1 cellular context compared by ENCODE assay signal in the genomic region with DNA sequence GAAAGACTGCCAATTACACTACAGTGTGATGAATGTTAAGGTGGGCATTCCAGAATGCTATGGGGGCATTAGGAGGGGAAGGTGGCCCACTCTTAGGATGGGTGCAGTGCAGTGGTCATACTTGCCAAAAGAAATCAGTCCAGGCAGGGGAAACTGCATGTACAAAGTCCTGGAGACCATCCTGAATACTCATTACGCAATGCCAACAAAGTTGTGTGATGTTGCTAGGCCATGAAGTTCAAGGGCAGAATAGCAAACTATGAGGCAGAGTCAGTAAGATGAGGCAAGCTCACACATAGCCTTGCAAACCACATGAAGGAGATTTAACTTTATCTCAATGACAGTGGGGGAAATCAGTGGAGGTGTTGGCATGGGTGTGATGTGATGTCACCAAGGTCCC.
TF ChIP-seq lines count a peak whose summit lies in the region.

No MANE protein-coding gene starts in this region.

TF ChIP-seq in HepG2, 621 proteins besides CTCF, POLR2A, EP300 and RAD21 (continued from another document and continues in another):
- TF ChIP-seq, protein P1, sequence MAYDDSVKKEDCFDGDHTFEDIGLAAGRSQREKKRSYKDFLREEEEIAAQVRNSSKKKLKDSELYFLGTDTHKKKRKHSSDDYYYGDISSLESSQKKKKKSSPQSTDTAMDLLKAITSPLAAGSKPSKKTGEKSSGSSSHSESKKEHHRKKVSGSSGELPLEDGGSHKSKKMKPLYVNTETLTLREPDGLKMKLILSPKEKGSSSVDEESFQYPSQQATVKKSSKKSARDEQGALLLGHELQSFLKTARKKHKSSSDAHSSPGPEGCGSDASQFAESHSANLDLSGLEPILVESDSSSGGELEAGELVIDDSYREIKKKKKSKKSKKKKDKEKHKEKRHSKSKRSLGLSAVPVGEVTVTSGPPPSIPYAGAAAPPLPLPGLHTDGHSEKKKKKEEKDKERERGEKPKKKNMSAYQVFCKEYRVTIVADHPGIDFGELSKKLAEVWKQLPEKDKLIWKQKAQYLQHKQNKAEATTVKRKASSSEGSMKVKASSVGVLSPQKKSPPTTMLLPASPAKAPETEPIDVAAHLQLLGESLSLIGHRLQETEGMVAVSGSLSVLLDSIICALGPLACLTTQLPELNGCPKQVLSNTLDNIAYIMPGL (CRISPR knock-in tag; IDR thresholded peaks at IDR 0.05; ENCODE audit: borderline replicate concordance in 1 of 2, low read depth in 1 of 2) = no peak
- TF ChIP-seq GFI1 (CRISPR knock-in tag; IDR thresholded peaks at IDR 0.05; ENCODE audit: borderline replicate concordance) = peak; percentile 81
- TF ChIP-seq ZNF724P (CRISPR knock-in tag; IDR thresholded peaks at IDR 0.05; ENCODE audit: borderline replicate concordance) = no peak
- TF ChIP-seq ZSCAN20 (CRISPR knock-in tag; IDR thresholded peaks at IDR 0.05; ENCODE audit: borderline replicate concordance) = no peak
- no peak for TF ChIP-seq NAIF1 (CRISPR knock-in tag; IDR thresholded peaks at IDR 0.05; ENCODE audit: borderline replicate concordance)
- no peak for TF ChIP-seq ZNF343 (CRISPR knock-in tag; IDR thresholded peaks at IDR 0.05)
- no peak for TF ChIP-seq ZNF329 (CRISPR knock-in tag; IDR thresholded peaks at IDR 0.05; ENCODE audit: low read depth)
- TF ChIP-seq ZFP37 (CRISPR knock-in tag; IDR thresholded peaks at IDR 0.05; ENCODE audit: borderline replicate concordance) = no peak
- TF ChIP-seq SMARCE1 (IDR thresholded peaks at IDR 0.05; ENCODE audit: borderline replicate concordance) = no peak
- TF ChIP-seq SP140L (CRISPR knock-in tag; IDR thresholded peaks at IDR 0.05; ENCODE audit: borderline replicate concordance) = no peak
- TF ChIP-seq PPARG (CRISPR knock-in tag; conservative IDR thresholded peaks at IDR 0.05) = no peak
- TF ChIP-seq ZNF672 (CRISPR knock-in tag; IDR thresholded peaks at IDR 0.05) = no peak
- TF ChIP-seq IRF2 (CRISPR knock-in tag; IDR thresholded peaks at IDR 0.05) = peak; percentile 78
- peak; percentile 94 for TF ChIP-seq GATAD2A (CRISPR knock-in tag; IDR thresholded peaks at IDR 0.05)
- TF ChIP-seq ZBTB20 (CRISPR knock-in tag; IDR thresholded peaks at IDR 0.05; ENCODE audit: borderline replicate concordance, low read depth) = peak; percentile 30; the same call in 1 of the 2 replicates
- no peak for TF ChIP-seq ZNF180 (CRISPR knock-in tag; IDR thresholded peaks at IDR 0.05; ENCODE audit: borderline replicate concordance, low read depth)
- TF ChIP-seq RFXAP (CRISPR knock-in tag; IDR thresholded peaks at IDR 0.05; ENCODE audit: borderline replicate concordance) = 0 out of 2 replicates have a peak, but pooled peaks have one; percentile 42
- TF ChIP-seq, protein P2, sequence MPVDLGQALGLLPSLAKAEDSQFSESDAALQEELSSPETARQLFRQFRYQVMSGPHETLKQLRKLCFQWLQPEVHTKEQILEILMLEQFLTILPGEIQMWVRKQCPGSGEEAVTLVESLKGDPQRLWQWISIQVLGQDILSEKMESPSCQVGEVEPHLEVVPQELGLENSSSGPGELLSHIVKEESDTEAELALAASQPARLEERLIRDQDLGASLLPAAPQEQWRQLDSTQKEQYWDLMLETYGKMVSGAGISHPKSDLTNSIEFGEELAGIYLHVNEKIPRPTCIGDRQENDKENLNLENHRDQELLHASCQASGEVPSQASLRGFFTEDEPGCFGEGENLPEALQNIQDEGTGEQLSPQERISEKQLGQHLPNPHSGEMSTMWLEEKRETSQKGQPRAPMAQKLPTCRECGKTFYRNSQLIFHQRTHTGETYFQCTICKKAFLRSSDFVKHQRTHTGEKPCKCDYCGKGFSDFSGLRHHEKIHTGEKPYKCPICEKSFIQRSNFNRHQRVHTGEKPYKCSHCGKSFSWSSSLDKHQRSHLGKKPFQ (CRISPR knock-in tag; IDR thresholded peaks at IDR 0.05; ENCODE audit: insufficient replicate concordance) = no peak
- TF ChIP-seq, protein P3, sequence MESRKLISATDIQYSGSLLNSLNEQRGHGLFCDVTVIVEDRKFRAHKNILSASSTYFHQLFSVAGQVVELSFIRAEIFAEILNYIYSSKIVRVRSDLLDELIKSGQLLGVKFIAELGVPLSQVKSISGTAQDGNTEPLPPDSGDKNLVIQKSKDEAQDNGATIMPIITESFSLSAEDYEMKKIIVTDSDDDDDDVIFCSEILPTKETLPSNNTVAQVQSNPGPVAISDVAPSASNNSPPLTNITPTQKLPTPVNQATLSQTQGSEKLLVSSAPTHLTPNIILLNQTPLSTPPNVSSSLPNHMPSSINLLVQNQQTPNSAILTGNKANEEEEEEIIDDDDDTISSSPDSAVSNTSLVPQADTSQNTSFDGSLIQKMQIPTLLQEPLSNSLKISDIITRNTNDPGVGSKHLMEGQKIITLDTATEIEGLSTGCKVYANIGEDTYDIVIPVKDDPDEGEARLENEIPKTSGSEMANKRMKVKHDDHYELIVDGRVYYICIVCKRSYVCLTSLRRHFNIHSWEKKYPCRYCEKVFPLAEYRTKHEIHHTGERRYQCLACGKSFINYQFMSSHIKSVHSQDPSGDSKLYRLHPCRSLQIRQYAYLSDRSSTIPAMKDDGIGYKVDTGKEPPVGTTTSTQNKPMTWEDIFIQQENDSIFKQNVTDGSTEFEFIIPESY (CRISPR knock-in tag; IDR thresholded peaks at IDR 0.05) = 0 out of 2 replicates have a peak, but pooled peaks have one; percentile 40
- TF ChIP-seq RBAK (CRISPR knock-in tag; IDR thresholded peaks at IDR 0.05) = no peak
- no peak for TF ChIP-seq ZNF10 (CRISPR knock-in tag; IDR thresholded peaks at IDR 0.05; ENCODE audit: borderline replicate concordance, low read depth)
- TF ChIP-seq, protein P4, sequence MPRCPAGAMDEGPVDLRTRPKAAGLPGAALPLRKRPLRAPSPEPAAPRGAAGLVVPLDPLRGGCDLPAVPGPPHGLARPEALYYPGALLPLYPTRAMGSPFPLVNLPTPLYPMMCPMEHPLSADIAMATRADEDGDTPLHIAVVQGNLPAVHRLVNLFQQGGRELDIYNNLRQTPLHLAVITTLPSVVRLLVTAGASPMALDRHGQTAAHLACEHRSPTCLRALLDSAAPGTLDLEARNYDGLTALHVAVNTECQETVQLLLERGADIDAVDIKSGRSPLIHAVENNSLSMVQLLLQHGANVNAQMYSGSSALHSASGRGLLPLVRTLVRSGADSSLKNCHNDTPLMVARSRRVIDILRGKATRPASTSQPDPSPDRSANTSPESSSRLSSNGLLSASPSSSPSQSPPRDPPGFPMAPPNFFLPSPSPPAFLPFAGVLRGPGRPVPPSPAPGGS (CRISPR knock-in tag; IDR thresholded peaks at IDR 0.05) = no peak
- TF ChIP-seq, protein P5, sequence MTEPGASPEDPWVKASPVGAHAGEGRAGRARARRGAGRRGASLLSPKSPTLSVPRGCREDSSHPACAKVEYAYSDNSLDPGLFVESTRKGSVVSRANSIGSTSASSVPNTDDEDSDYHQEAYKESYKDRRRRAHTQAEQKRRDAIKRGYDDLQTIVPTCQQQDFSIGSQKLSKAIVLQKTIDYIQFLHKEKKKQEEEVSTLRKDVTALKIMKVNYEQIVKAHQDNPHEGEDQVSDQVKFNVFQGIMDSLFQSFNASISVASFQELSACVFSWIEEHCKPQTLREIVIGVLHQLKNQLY (CRISPR knock-in tag; IDR thresholded peaks at IDR 0.05) = peak; percentile 72
- no peak for TF ChIP-seq NKX3-1 (CRISPR knock-in tag; IDR thresholded peaks at IDR 0.05)
- TF ChIP-seq, protein P6, sequence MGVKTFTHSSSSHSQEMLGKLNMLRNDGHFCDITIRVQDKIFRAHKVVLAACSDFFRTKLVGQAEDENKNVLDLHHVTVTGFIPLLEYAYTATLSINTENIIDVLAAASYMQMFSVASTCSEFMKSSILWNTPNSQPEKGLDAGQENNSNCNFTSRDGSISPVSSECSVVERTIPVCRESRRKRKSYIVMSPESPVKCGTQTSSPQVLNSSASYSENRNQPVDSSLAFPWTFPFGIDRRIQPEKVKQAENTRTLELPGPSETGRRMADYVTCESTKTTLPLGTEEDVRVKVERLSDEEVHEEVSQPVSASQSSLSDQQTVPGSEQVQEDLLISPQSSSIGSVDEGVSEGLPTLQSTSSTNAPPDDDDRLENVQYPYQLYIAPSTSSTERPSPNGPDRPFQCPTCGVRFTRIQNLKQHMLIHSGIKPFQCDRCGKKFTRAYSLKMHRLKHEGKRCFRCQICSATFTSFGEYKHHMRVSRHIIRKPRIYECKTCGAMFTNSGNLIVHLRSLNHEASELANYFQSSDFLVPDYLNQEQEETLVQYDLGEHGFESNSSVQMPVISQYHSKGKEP (CRISPR knock-in tag; IDR thresholded peaks at IDR 0.05) = no peak
- no peak for TF ChIP-seq MBD4 (IDR thresholded peaks at IDR 0.05; ENCODE audit: borderline replicate concordance, low read length)
- no peak for TF ChIP-seq KDM5A (IDR thresholded peaks at IDR 0.05; ENCODE audit: borderline replicate concordance, low read length)
- TF ChIP-seq, protein P7, sequence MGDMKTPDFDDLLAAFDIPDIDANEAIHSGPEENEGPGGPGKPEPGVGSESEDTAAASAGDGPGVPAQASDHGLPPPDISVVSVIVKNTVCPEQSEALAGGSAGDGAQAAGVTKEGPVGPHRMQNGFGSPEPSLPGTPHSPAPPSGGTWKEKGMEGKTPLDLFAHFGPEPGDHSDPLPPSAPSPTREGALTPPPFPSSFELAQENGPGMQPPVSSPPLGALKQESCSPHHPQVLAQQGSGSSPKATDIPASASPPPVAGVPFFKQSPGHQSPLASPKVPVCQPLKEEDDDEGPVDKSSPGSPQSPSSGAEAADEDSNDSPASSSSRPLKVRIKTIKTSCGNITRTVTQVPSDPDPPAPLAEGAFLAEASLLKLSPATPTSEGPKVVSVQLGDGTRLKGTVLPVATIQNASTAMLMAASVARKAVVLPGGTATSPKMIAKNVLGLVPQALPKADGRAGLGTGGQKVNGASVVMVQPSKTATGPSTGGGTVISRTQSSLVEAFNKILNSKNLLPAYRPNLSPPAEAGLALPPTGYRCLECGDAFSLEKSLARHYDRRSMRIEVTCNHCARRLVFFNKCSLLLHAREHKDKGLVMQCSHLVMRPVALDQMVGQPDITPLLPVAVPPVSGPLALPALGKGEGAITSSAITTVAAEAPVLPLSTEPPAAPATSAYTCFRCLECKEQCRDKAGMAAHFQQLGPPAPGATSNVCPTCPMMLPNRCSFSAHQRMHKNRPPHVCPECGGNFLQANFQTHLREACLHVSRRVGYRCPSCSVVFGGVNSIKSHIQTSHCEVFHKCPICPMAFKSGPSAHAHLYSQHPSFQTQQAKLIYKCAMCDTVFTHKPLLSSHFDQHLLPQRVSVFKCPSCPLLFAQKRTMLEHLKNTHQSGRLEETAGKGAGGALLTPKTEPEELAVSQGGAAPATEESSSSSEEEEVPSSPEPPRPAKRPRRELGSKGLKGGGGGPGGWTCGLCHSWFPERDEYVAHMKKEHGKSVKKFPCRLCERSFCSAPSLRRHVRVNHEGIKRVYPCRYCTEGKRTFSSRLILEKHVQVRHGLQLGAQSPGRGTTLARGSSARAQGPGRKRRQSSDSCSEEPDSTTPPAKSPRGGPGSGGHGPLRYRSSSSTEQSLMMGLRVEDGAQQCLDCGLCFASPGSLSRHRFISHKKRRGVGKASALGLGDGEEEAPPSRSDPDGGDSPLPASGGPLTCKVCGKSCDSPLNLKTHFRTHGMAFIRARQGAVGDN (CRISPR knock-in tag; IDR thresholded peaks at IDR 0.05) = no peak
- TF ChIP-seq MEF2D (CRISPR knock-in tag; IDR thresholded peaks at IDR 0.05) = peak; percentile 50; the same call in 1 of the 2 replicates
- TF ChIP-seq, protein P8, sequence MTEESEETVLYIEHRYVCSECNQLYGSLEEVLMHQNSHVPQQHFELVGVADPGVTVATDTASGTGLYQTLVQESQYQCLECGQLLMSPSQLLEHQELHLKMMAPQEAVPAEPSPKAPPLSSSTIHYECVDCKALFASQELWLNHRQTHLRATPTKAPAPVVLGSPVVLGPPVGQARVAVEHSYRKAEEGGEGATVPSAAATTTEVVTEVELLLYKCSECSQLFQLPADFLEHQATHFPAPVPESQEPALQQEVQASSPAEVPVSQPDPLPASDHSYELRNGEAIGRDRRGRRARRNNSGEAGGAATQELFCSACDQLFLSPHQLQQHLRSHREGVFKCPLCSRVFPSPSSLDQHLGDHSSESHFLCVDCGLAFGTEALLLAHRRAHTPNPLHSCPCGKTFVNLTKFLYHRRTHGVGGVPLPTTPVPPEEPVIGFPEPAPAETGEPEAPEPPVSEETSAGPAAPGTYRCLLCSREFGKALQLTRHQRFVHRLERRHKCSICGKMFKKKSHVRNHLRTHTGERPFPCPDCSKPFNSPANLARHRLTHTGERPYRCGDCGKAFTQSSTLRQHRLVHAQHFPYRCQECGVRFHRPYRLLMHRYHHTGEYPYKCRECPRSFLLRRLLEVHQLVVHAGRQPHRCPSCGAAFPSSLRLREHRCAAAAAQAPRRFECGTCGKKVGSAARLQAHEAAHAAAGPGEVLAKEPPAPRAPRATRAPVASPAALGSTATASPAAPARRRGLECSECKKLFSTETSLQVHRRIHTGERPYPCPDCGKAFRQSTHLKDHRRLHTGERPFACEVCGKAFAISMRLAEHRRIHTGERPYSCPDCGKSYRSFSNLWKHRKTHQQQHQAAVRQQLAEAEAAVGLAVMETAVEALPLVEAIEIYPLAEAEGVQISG (CRISPR knock-in tag; IDR thresholded peaks at IDR 0.05) = peak; percentile 29; the same call in 1 of the 2 replicates
- TF ChIP-seq NFIC (IDR thresholded peaks at IDR 0.05; ENCODE audit: low read length) = no peak
- TF ChIP-seq, protein P9, sequence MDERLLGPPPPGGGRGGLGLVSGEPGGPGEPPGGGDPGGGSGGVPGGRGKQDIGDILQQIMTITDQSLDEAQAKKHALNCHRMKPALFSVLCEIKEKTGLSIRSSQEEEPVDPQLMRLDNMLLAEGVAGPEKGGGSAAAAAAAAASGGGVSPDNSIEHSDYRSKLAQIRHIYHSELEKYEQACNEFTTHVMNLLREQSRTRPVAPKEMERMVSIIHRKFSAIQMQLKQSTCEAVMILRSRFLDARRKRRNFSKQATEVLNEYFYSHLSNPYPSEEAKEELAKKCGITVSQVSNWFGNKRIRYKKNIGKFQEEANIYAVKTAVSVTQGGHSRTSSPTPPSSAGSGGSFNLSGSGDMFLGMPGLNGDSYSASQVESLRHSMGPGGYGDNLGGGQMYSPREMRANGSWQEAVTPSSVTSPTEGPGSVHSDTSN (CRISPR knock-in tag; IDR thresholded peaks at IDR 0.05) = no peak
- TF ChIP-seq ZNF350 (CRISPR knock-in tag; IDR thresholded peaks at IDR 0.05; ENCODE audit: borderline replicate concordance, low read depth) = no peak
- TF ChIP-seq CHD2 (IDR thresholded peaks at IDR 0.05; ENCODE audit: low read depth, low read length) = no peak
